8 cellular contexts compared by ENCODE assay signal in genomic region chr10:70479161-70479531, GRCh38. TPM values are rescaled to one million over a fixed set of nuclear protein-coding genes. Genes with fewer than 3 reads are reported as not detected.
DNase-seq lines count a peak whose midpoint lies in the region; ATAC-seq, FAIRE-seq and TF ChIP-seq lines count a peak whose summit lies in the region.

No MANE protein-coding gene starts in this region.

- no peaks in the 10 kb centered on the region for H4K20me1 ChIP-seq in GM12878 (ENCODE audit: control insufficient read depth, insufficient read depth)

- H3K4me1 ChIP-seq in GM12878 (ENCODE audit: control insufficient read depth, insufficient read depth, low read length) (peaks cover 50% of the 10 kb centered on the region), mesenchymal stem cell (ENCODE audit: control insufficient read depth, insufficient read depth, low read depth, low read length) (peaks cover 15% of the 10 kb centered on the region), tibial nerve (peaks cover 0 to 58% (median 16%) of the 10 kb centered on the region in 4 donors)

- no TSS peak for BruUV-seq in GM12878 (replicated peaks; lab: Mats Ljungman, UMichigan)

- TF ChIP-seq EP300 in GM12878 (IDR thresholded peaks at IDR 0.05; ENCODE audit: borderline replicate concordance in 1 of 2, control insufficient read depth in 1 of 2, low read depth in 2 of 2, low read length in 2 of 2) = no peak
- TF ChIP-seq EP300 in tibial nerve (IDR thresholded peaks at IDR 0.05) = no peak

- H3K27ac ChIP-seq in GM12878 (ENCODE audit: control insufficient read depth, insufficient read depth) (peak overlapping the region; percentile 64), mesenchymal stem cell (ENCODE audit: low read length, poor library complexity, severe bottlenecking) (no peak overlapping the region), tibial nerve (peak overlapping the region in 3 of 4 donors; percentile 43 to 78 (median 47))

- no peaks in the 10 kb centered on the region for H3K9me3 Mint-ChIP-seq in activated T-cell treated with anti-CD3 and anti-CD28 coated beads, Interleukin-2, amount 50 U/mL, for 72 hours

- in situ Hi-C loops in GM12878 (cut with MboI) = no loop called here

- H3K9ac ChIP-seq in GM12878 (ENCODE audit: control insufficient read depth, insufficient read depth, low read length) (peak overlapping the region; percentile 81), mesenchymal stem cell (ENCODE audit: low read length) (no peak overlapping the region)

- peaks cover 52% of the 10 kb centered on the region for H3K4me1 Mint-ChIP-seq in activated T-cell treated with anti-CD3 and anti-CD28 coated beads, Interleukin-2, amount 50 U/mL, for 72 hours (ENCODE audit: low read depth)

- no peak for ATAC-seq in activated T-cell treated with anti-CD3 and anti-CD28 coated beads, Interleukin-2, amount 50 U/mL, for 72 hours (replicated peaks in 1 of 2)
- ATAC-seq in GM12878 = peak; percentile 3

- no peak overlapping the region for H3K27ac Mint-ChIP-seq in activated T-cell treated with anti-CD3 and anti-CD28 coated beads, Interleukin-2, amount 50 U/mL, for 72 hours

- H2BK5ac ChIP-seq in mesenchymal stem cell (ENCODE audit: low read depth, low read length, poor library complexity, severe bottlenecking) = no peak overlapping the region

- H3K18ac ChIP-seq in mesenchymal stem cell (ENCODE audit: low read depth in 1 of 2, low read length in 2 of 2) = no peak overlapping the region

- H3K79me2 ChIP-seq in GM12878 (ENCODE audit: control insufficient read depth, insufficient read depth, low read length) = peaks cover 25% of the 10 kb centered on the region

- H2BK120ac ChIP-seq in mesenchymal stem cell (ENCODE audit: low read depth, low read length) = no peak overlapping the region

- H2AK5ac ChIP-seq in mesenchymal stem cell (ENCODE audit: low read length, severe bottlenecking) = no peak overlapping the region

- peak overlapping the region; percentile 78 for H3K4me3 ChIP-seq in GM12878
- H3K4me3 ChIP-seq in mesenchymal stem cell (ENCODE audit: insufficient read depth in 1 of 2, low read depth in 1 of 2, low read length in 2 of 2) = peak overlapping the region; percentile 60 to 64
- peak overlapping the region; percentile 40 to 75 (median 60) for H3K4me3 ChIP-seq in tibial nerve

- FAIRE-seq in GM12878 (lab: Jason Lieb, UNC) = no peak

- CTCF ChIA-PET in GM12878 (lab: Yijun Ruan, JAX) = interaction anchor here (0.9 to 1.6 kb wide), 4 partner anchors 10 to 75 kb away, joined by 3 read pairs; no protein-coding TSS in a partner anchor

- no peak overlapping the region for H3K23ac ChIP-seq in mesenchymal stem cell (ENCODE audit: low read length in 2 of 2)

- H2AFZ ChIP-seq in GM12878 (ENCODE audit: control insufficient read depth, low read depth, low read length) (peak overlapping the region; percentile 51), mesenchymal stem cell (ENCODE audit: low read depth, low read length) (no peak overlapping the region)

- H3K36me3 Mint-ChIP-seq in activated T-cell treated with anti-CD3 and anti-CD28 coated beads, Interleukin-2, amount 50 U/mL, for 72 hours (ENCODE audit: insufficient read depth in 2 of 2) = peaks cover 0 to 2% of the 10 kb centered on the region in 2 donors

- no peaks in the 10 kb centered on the region for H3K9me3 ChIP-seq in GM12878 (replicated peaks; ENCODE audit: control insufficient read depth, insufficient read depth, low read length)
- H3K9me3 ChIP-seq in mesenchymal stem cell (ENCODE audit: control insufficient read depth, low read length) = no peaks in the 10 kb centered on the region
- no peaks in the 10 kb centered on the region for H3K9me3 ChIP-seq in tibial nerve

- TF ChIP-seq POLR2A in GM12878 (IDR thresholded peaks at IDR 0.05; ENCODE audit: low read depth, low read length) (no peak), tibial nerve (IDR thresholded peaks at IDR 0.05) (no peak)

- no peak overlapping the region for H2BK15ac ChIP-seq in mesenchymal stem cell (ENCODE audit: low read depth, poor library complexity, severe bottlenecking)

- H3K79me1 ChIP-seq in mesenchymal stem cell (replicated peaks; ENCODE audit: low read length, poor library complexity, severe bottlenecking) = no peaks in the 10 kb centered on the region

- H3K36me3 ChIP-seq in GM12878 (ENCODE audit: control insufficient read depth in 2 of 2, insufficient read depth in 2 of 2, low read length in 1 of 2) (no peaks in the 10 kb centered on the region; a peak in 2 of 4 replicates), mesenchymal stem cell (ENCODE audit: control insufficient read depth in 1 of 2, insufficient read depth in 2 of 2, low read depth in 1 of 2, low read length in 2 of 2) (no peaks in the 10 kb centered on the region), tibial nerve (no peaks in the 10 kb centered on the region)

- H3K4me2 ChIP-seq in GM12878 (ENCODE audit: control insufficient read depth, insufficient read depth) = peak overlapping the region; percentile 64
- H3K4me2 ChIP-seq in mesenchymal stem cell (ENCODE audit: low read length, poor library complexity, severe bottlenecking) = peak overlapping the region; percentile 76

- TF ChIP-seq RAD21 in GM12878 (IDR thresholded peaks at IDR 0.05; ENCODE audit: insufficient read depth, low read depth, low read length) = no peak

- no peak overlapping the region for H2BK12ac ChIP-seq in mesenchymal stem cell (ENCODE audit: low read length in 2 of 2)

- no peak for DNase-seq in activated T-cell treated with anti-CD3 and anti-CD28 coated beads, Interleukin-2, amount 50 U/mL, for 72 hours
- no peak for DNase-seq in activated T-cell treated with anti-CD3 and anti-CD28 coated beads, Interleukin-2, amount 50 U/mL, for 1 hour
- no peak for DNase-seq in GM12878 (ENCODE audit: low read depth, low spot score)
- no peak for DNase-seq in mesenchymal stem cell
- no peak for DNase-seq in tibial nerve (ENCODE audit: low spot score in 2 of 2)
- no peak for DNase-seq in HuH-7 (ENCODE audit: low spot score)
- no peak for DNase-seq in cerebellum (ENCODE audit: low spot score)
- DNase-seq in MV-4-11 (lab: John Stamatoyannopoulos, UW) = no peak

- POLR2A ChIA-PET in GM12878 (lab: Charles Lee) = interaction anchor here (3.0 to 7.7 kb wide), 2 partner anchors 11 to 16 kb away, joined by 13 to 38 read pairs; no protein-coding TSS in a partner anchor

- SMC1A ChIA-PET in GM12878 (lab: Charles Lee; ENCODE audit: uncharacterized antibody, unreplicated experiment) = interaction anchor here (0.7 to 3.1 kb wide), 3 partner anchors 15 to 21 kb away, joined by 3 to 21 read pairs (median 8); no protein-coding TSS in a partner anchor

- peaks cover 28% of the 10 kb centered on the region for H3K27me3 Mint-ChIP-seq in activated T-cell treated with anti-CD3 and anti-CD28 coated beads, Interleukin-2, amount 50 U/mL, for 72 hours (ENCODE audit: low read depth)

- RAD21 ChIA-PET in GM12878 (lab: Charles Lee; ENCODE audit: unreplicated experiment) = interaction anchor here (1.3 to 2.8 kb wide), 4 partner anchors 11 to 35 kb away, joined by 3 to 27 read pairs (median 11); no protein-coding TSS in a partner anchor

- H4K91ac ChIP-seq in mesenchymal stem cell (ENCODE audit: low read length) = no peak overlapping the region

- TF ChIP-seq CTCF in GM12878 (IDR thresholded peaks at IDR 0.05 in 2 of 3, conservative IDR thresholded peaks at IDR 0.05 in 1 of 3; ENCODE audit: control insufficient read depth in 2 of 3, extremely low read depth in 1 of 3, insufficient read depth in 1 of 3, low read depth in 3 of 3, low read length in 3 of 3) (peak in 1 of 3 experiments; percentile 14; a peak in 1 of 6 replicates), tibial nerve (IDR thresholded peaks at IDR 0.05) (no peak)

- no peak overlapping the region for H4K8ac ChIP-seq in mesenchymal stem cell (ENCODE audit: low read length)

- no peak overlapping the region for H3K4ac ChIP-seq in mesenchymal stem cell (ENCODE audit: low read depth in 1 of 2, low read length in 2 of 2)

- peak overlapping the region; percentile 68 to 78 for H3K4me3 Mint-ChIP-seq in activated T-cell treated with anti-CD3 and anti-CD28 coated beads, Interleukin-2, amount 50 U/mL, for 72 hours

- WGBS in GM12878 (ENCODE audit: insufficient coverage, insufficient replicate concordance, low lambda C conversion rate, missing lambda C conversion rate) = 1% methylated on average over 9 of the region's 9 CpGs
- WGBS in mesenchymal stem cell = 18% methylated on average over 9 of the region's 9 CpGs
- 50 to 57% methylated on average over 8 to 9 of the region's 9 CpGs for WGBS in tibial nerve, 2 donors

- no peak overlapping the region for H3K14ac ChIP-seq in mesenchymal stem cell (ENCODE audit: low read length in 2 of 2)

- no peaks in the 10 kb centered on the region for H3K27me3 ChIP-seq in GM12878 (replicated peaks in 1 of 2; ENCODE audit: control insufficient read depth in 2 of 2, insufficient read depth in 2 of 2, low read length in 1 of 2)
- H3K27me3 ChIP-seq in mesenchymal stem cell (ENCODE audit: control insufficient read depth in 1 of 2, insufficient read depth in 1 of 2, low read length in 2 of 2) = peaks cover 39 to 87% of the 10 kb centered on the region in 2 experiments
- H3K27me3 ChIP-seq in tibial nerve = no peaks in the 10 kb centered on the region

- intact Hi-C loops in GM12878 (cut with micrococcal nuclease; ENCODE audit: unreplicated experiment) = loop anchor here (2.0 kb wide), 1 partner anchor 16 kb away; no protein-coding TSS in a partner anchor

RNA-seq across cellular contexts. Expression of gene PALD1, which starts 0.6 kb away (rescaled TPM):
- 1 to 10 TPM; 1.1 to 1.3 TPM for total RNA-seq in activated T-cell treated with anti-CD3 and anti-CD28 coated beads, Interleukin-2, amount 50 U/mL, for 72 hours
- total RNA-seq in GM12878 (2013; cell fraction: nucleolus; rRNA removed) = 15.5 and 17.8 TPM in 2 replicates
- total RNA-seq in GM12878 (2014; rRNA removed) = 19.0 and 20.4 TPM in 2 replicates
- 6.7 and 7.7 TPM in 2 replicates for total RNA-seq in GM12878 (2014; rRNA removed; fragmentation: Illumina TruSeq; extraction: Trizol)
- total RNA-seq in GM12878 (2021) = 20.7 and 20.9 TPM in 2 replicates
- 1.9 TPM for polyA plus RNA-seq in GM12878 (2011; ENCODE audit: low read depth)
- polyA plus RNA-seq in GM12878 (2011; rRNA removed) = 5.4 and 7.7 TPM in 2 replicates
- polyA plus RNA-seq in GM12878 (2011; cell fraction: cytosol; rRNA removed) = 10.2 and 11.2 TPM in 2 replicates
- polyA plus RNA-seq in GM12878 (2011; cell fraction: nucleus; rRNA removed) = 31.5 and 33.4 TPM in 2 replicates
- 3.6 and 6.9 TPM in 2 replicates for polyA plus RNA-seq in GM12878 (2012)
- polyA plus RNA-seq in GM12878 (2014; fragmentation: Illumina TruSeq; extraction: Trizol) = 4.0 and 7.2 TPM in 2 replicates
- 1 to 10 TPM in 1 of 2 experiments, under 1 TPM in 1; 0.43 to 1.2 TPM for polyA plus RNA-seq in GM12878 (2014; fragmentation: Nextera tagmentation; extraction: Ambion mirVana)
- 14.8 and 15.4 TPM in 2 replicates for polyA plus RNA-seq in GM12878 (2014; rRNA removed)
- 10 to 100 TPM; 10.3 to 11.0 TPM for polyA plus RNA-seq in GM12878 (2016; fragmentation: Nextera tagmentation; extraction: Ambion mirVana)
- polyA minus RNA-seq in GM12878 (2011; rRNA and poly(A)+ RNA removed) = 7.2 and 16.4 TPM in 2 replicates
- polyA minus RNA-seq in GM12878 (2011; cell fraction: cytosol; rRNA and poly(A)+ RNA removed) = 6.9 and 7.1 TPM in 2 replicates
- polyA minus RNA-seq in GM12878 (2011; cell fraction: nucleus; rRNA and poly(A)+ RNA removed) = 8.1 and 12.5 TPM in 2 replicates
- 0.01 TPM for polyA plus RNA-seq in mesenchymal stem cell (2013, experiment 1 of 2)
- polyA plus RNA-seq in mesenchymal stem cell (2013, experiment 2 of 2) = 0.01 TPM
- total RNA-seq in tibial nerve = 10 to 100 TPM in 2 of 4 donors, 1 to 10 TPM in 2; 5.4 to 10.9 (median 9.2) TPM
- 11.3 TPM for total RNA-seq in cerebellum

RNA-seq across cellular contexts. Expression of gene NODAL, which starts 37.7 kb away (rescaled TPM):
- not detected for total RNA-seq in activated T-cell treated with anti-CD3 and anti-CD28 coated beads, Interleukin-2, amount 50 U/mL, for 72 hours
- total RNA-seq in GM12878 (2013; cell fraction: nucleolus; rRNA removed) = not detected in 2 replicates
- total RNA-seq in GM12878 (2014; rRNA removed) (not detected in 2 replicates), GM12878 (2014; rRNA removed; fragmentation: Illumina TruSeq; extraction: Trizol) (not detected in 2 replicates), GM12878 (2021) (0.11 TPM in 1 of 2 replicates, not detected in the other), tibial nerve (not detected), cerebellum (1.00 TPM)
- polyA plus RNA-seq in GM12878 (2011; ENCODE audit: low read depth) = not detected
- polyA plus RNA-seq in GM12878 (2011; rRNA removed) (not detected in 2 replicates), GM12878 (2014; fragmentation: Illumina TruSeq; extraction: Trizol) (not detected in 2 replicates), GM12878 (2014; fragmentation: Nextera tagmentation; extraction: Ambion mirVana) (not detected), GM12878 (2014; rRNA removed) (not detected in 2 replicates), GM12878 (2016; fragmentation: Nextera tagmentation; extraction: Ambion mirVana) (not detected)
- polyA plus RNA-seq in GM12878 (2011; cell fraction: cytosol; rRNA removed) = not detected in 2 replicates
- not detected in 2 replicates for polyA plus RNA-seq in GM12878 (2011; cell fraction: nucleus; rRNA removed)
- not detected in 2 replicates for polyA plus RNA-seq in GM12878 (2012)
- not detected in 2 replicates for polyA minus RNA-seq in GM12878 (2011; rRNA and poly(A)+ RNA removed)
- polyA minus RNA-seq in GM12878 (2011; cell fraction: cytosol; rRNA and poly(A)+ RNA removed) = not detected in 2 replicates
- not detected in 2 replicates for polyA minus RNA-seq in GM12878 (2011; cell fraction: nucleus; rRNA and poly(A)+ RNA removed)
- not detected for polyA plus RNA-seq in mesenchymal stem cell (2013, experiment 1 of 2)
- polyA plus RNA-seq in mesenchymal stem cell (2013, experiment 2 of 2) = not detected
